Comparison of ENCODE assay signal across 8 cellular contexts in the genomic region with DNA sequence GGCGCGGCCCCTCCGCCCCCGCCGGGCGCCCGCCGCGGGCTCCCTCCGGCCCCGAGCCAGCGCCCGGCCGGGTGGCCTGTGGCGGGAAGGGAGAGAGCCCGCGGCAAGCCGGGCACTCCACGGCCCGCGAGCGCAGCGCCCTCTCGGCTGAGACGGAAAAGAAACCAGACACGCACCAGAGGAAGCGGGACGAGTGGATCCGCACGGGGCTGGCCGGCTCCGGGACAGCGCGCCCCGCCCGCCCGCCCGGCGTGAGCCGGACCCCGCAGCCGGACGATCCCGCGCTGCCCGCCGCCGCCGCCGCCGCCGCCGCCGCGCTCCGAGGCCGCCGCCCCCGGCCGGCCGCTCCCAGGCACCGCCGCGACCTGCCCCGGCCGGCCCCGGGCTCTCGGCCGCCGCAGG. TPM values are rescaled to one million over a fixed set of nuclear protein-coding genes. Genes with fewer than 3 reads are reported as not detected.
DNase-seq lines count a peak whose midpoint lies in the region; ATAC-seq and TF ChIP-seq lines count a peak whose summit lies in the region.

No MANE protein-coding gene starts in this region.

- H3K9me3 ChIP-seq in WERI-Rb-1 (ENCODE audit: severe bottlenecking) = no peaks in the 10 kb centered on the region
- H3K9me3 ChIP-seq in endocrine pancreas (ENCODE audit: control insufficient read depth, low read length) = no peaks in the 10 kb centered on the region
- no peaks in the 10 kb centered on the region for H3K9me3 ChIP-seq in neuronal stem cell (replicated peaks in 1 of 2; ENCODE audit: control insufficient read depth in 2 of 2, insufficient read depth in 1 of 2, low read depth in 1 of 2, low read length in 2 of 2)

- H3K4me3 ChIP-seq in WERI-Rb-1 (ENCODE audit: low read depth, low read length) = peak overlapping the region; percentile 60
- no peak overlapping the region for H3K4me3 ChIP-seq in endocrine pancreas (ENCODE audit: control insufficient read depth, insufficient read depth, low read length)
- peak overlapping the region; percentile 64 to 90 for H3K4me3 ChIP-seq in neuronal stem cell (ENCODE audit: low read length in 2 of 2)

- peaks cover 24% of the 10 kb centered on the region for H3K4me1 ChIP-seq in endocrine pancreas (ENCODE audit: control insufficient read depth, insufficient read depth, low read length)
- peaks cover 8 to 19% of the 10 kb centered on the region in 2 donors for H3K4me1 ChIP-seq in neuronal stem cell (ENCODE audit: control insufficient read depth in 2 of 2, insufficient read depth in 1 of 2, low read depth in 1 of 2, low read length in 2 of 2)

- ATAC-seq in GM18909 (IDR thresholded peaks at IDR 0.05; ENCODE audit: poor library complexity, unreplicated experiment) (peak; percentile 30), HG03135 (IDR thresholded peaks at IDR 0.05; ENCODE audit: unreplicated experiment) (peak; percentile 18)

- peak overlapping the region; percentile 47 for H2AK5ac ChIP-seq in neuronal stem cell (ENCODE audit: low read depth, low read length)

- peak overlapping the region; percentile 96 for H2BK5ac ChIP-seq in neuronal stem cell (ENCODE audit: low read length)

- peak overlapping the region; percentile 91 for H3K4me2 ChIP-seq in neuronal stem cell (ENCODE audit: insufficient read depth, low read length, poor library complexity, severe bottlenecking)

- no peak overlapping the region for H4K91ac ChIP-seq in neuronal stem cell (ENCODE audit: low read depth, low read length, poor library complexity)

- peak; percentile 26 for DNase-seq in AG08395 (ENCODE audit: low spot score)
- no peak for DNase-seq in WERI-Rb-1
- DNase-seq in neuronal stem cell (ENCODE audit: low spot score) = peak; percentile 64
- DNase-seq in D341Med (ENCODE audit: low spot score) = no peak
- DNase-seq in NCI-H524 (lab: John Stamatoyannopoulos, UW) = no peak

- WGBS in neuronal stem cell (ENCODE audit: extremely low coverage in 2 of 2, insufficient read length in 2 of 2, insufficient replicate concordance in 1 of 2), 2 donors = no CpG with 5 or more reads among the region's 70 CpGs

- no peak overlapping the region for H2BK15ac ChIP-seq in neuronal stem cell (ENCODE audit: low read length)

- peak overlapping the region; percentile 91 for H2AFZ ChIP-seq in neuronal stem cell (ENCODE audit: low read length)

- no peak overlapping the region for H2BK120ac ChIP-seq in neuronal stem cell (ENCODE audit: low read depth, low read length)

- H3K79me1 ChIP-seq in neuronal stem cell (ENCODE audit: low read depth, low read length) = peaks cover 2% of the 10 kb centered on the region

- H4K8ac ChIP-seq in neuronal stem cell (ENCODE audit: low read depth, low read length) = peak overlapping the region; percentile 17

- TF ChIP-seq CTCF in WERI-Rb-1 (IDR thresholded peaks at IDR 0.05; ENCODE audit: low read depth, low read length) = no peak

- H3K27ac ChIP-seq in WERI-Rb-1 = peak overlapping the region; percentile 91
- H3K27ac ChIP-seq in neuronal stem cell (replicated peaks; ENCODE audit: low read length) = peak overlapping the region; percentile 92

- no peak overlapping the region for H3K14ac ChIP-seq in neuronal stem cell (ENCODE audit: low read length)

- peak overlapping the region; percentile 97 for H3K9ac ChIP-seq in endocrine pancreas (ENCODE audit: control insufficient read depth, insufficient read depth, low read length)
- peak overlapping the region; percentile 86 for H3K9ac ChIP-seq in neuronal stem cell (ENCODE audit: low read depth, low read length, poor library complexity)

- H3K18ac ChIP-seq in neuronal stem cell (ENCODE audit: low read length) = peak overlapping the region; percentile 99

- H3K4ac ChIP-seq in neuronal stem cell (ENCODE audit: low read length) = no peak overlapping the region

- H3K23ac ChIP-seq in neuronal stem cell (ENCODE audit: low read depth, low read length, poor library complexity) = no peak overlapping the region

- no peak overlapping the region for H2BK12ac ChIP-seq in neuronal stem cell (ENCODE audit: low read length)

- H3K36me3 ChIP-seq in WERI-Rb-1 = no peaks in the 10 kb centered on the region
- H3K36me3 ChIP-seq in endocrine pancreas (ENCODE audit: control insufficient read depth, insufficient read depth, low read length) = no peaks in the 10 kb centered on the region
- H3K36me3 ChIP-seq in neuronal stem cell (replicated peaks in 1 of 2; ENCODE audit: control insufficient read depth in 2 of 2, insufficient read depth in 2 of 2, low read length in 2 of 2) = peaks cover 0 to 34% of the 10 kb centered on the region in 2 donors

- no peaks in the 10 kb centered on the region for H3K27me3 ChIP-seq in WERI-Rb-1 (ENCODE audit: insufficient read depth, low read depth, severe bottlenecking)
- no peaks in the 10 kb centered on the region for H3K27me3 ChIP-seq in endocrine pancreas (ENCODE audit: control insufficient read depth, insufficient read depth, low read length)
- H3K27me3 ChIP-seq in neuronal stem cell (ENCODE audit: control insufficient read depth in 3 of 3, insufficient read depth in 3 of 3, low read depth in 1 of 3, low read length in 3 of 3) = no peaks in the 10 kb centered on the region

RNA-seq across cellular contexts. Expression of a gene that starts 0.3 kb away (rescaled TPM):
- 26.3 TPM for polyA plus RNA-seq in neuronal stem cell (2013, experiment 1 of 2)
- polyA plus RNA-seq in neuronal stem cell (2013, experiment 2 of 2) = 28.0 TPM

Comparison
In these comparisons a context has a peak if more than half of its experiments do, and no peak if none do; other contexts are left out.
1. DNase-seq: peak in AG08395 (single experiment) and neuronal stem cell (single experiment); none in WERI-Rb-1 (single experiment), D341Med (single experiment) and NCI-H524 (0 of 2).